In the genomic region with DNA sequence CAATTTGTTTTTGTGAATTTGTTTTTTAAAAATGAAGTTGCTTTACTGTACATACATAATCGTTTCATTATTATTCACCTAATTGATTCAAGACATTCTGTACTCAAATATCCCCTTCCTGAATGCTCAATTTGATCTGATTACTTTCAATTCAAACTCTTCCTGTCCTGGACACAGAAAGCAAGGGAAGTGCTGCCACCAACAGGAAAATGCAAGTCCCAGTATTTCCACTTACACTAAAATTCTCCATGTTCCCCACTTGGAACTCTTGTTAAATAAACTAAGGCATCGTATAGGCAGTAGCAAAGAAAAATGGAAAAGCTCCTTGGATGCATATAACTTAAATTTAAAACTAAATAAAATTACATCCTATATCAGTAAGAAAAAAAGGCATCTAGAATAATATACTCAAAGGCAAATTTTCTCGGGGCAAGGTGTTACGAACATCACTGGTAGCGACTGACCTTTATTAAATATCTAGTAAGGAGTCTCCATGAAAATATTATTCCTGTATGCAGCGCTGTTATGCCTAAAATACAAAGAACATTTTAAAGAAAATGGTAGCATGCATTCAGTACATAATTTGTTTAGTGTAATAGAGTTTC, we compare ENCODE assay signal across 9 cellular contexts.
DNase-seq lines count a peak whose midpoint lies in the region; ATAC-seq and TF ChIP-seq lines count a peak whose summit lies in the region.
"Had no signal": no experiment of that assay in that cellular context is flagged by ENCODE, and none has a peak within 500 bp of the region (broad histone marks: within the 10 kb centered on the region; RNA-seq: fewer than 3 reads in every experiment).

No MANE protein-coding gene starts in this region.

- no peak overlapping the region for H3K14ac ChIP-seq in H9 (ENCODE audit: insufficient read depth, low read length)

- H3K23ac ChIP-seq in H9 (ENCODE audit: insufficient read length, low read depth, low read length), result no peak overlapping the region

- H3T11ph ChIP-seq in H9 (ENCODE audit: low read length), result no peak overlapping the region

- H2BK120ac ChIP-seq in H9 (ENCODE audit: low read depth, low read length, poor library complexity, severe bottlenecking), result no peak overlapping the region

- BruUV-seq in A673 (replicated peaks; lab: Mats Ljungman, UMichigan) (no TSS peak), Panc1 (replicated peaks; lab: Mats Ljungman, UMichigan) (no TSS peak)

- H3K79me1 ChIP-seq in H9 (ENCODE audit: insufficient read depth, low read depth, low read length, poor library complexity, severe bottlenecking), result no peaks in the 10 kb centered on the region

- H3K9me3 Mint-ChIP-seq in H9, result no peaks in the 10 kb centered on the region
- H3K9me3 Mint-ChIP-seq in activated CD4-positive, alpha-beta T cell treated with anti-CD3 and anti-CD28 coated beads, Interleukin-2, amount 10 ng/mL, durations not matched to agents 7 days and 5 days, result no peaks in the 10 kb centered on the region

- no peak overlapping the region for H3K27ac Mint-ChIP-seq in H9
- no peak overlapping the region for H3K27ac Mint-ChIP-seq in activated CD4-positive, alpha-beta T cell treated with anti-CD3 and anti-CD28 coated beads, Interleukin-2, amount 10 ng/mL, durations not matched to agents 7 days and 5 days

- TF ChIP-seq CTCF in A673 (conservative IDR thresholded peaks at IDR 0.05; ENCODE audit: low read depth, low read length) (peak; percentile 90), H9 (conservative IDR thresholded peaks at IDR 0.05) (peak; percentile 77), Panc1 (IDR thresholded peaks at IDR 0.05) (peak; percentile 71; the same call in 1 of the 2 replicates), foreskin keratinocyte (conservative IDR thresholded peaks at IDR 0.05) (peak; percentile 71)

- H3K4me1 Mint-ChIP-seq in H9, result peaks cover 8 to 9% of the 10 kb centered on the region in 2 experiments
- no peaks in the 10 kb centered on the region for H3K4me1 Mint-ChIP-seq in activated CD4-positive, alpha-beta T cell treated with anti-CD3 and anti-CD28 coated beads, Interleukin-2, amount 10 ng/mL, durations not matched to agents 7 days and 5 days

- DNase-seq in A673 (ENCODE audit: low spot score) (peak; percentile 84), H9 (no peak), Panc1 (ENCODE audit: low read depth, low spot score) (peak; percentile 17), foreskin keratinocyte (peak in 1 of 2 donors; percentile 18), NCI-H2029 (lab: John Stamatoyannopoulos, UW) (no peak)
- DNase-seq in activated CD4-positive, alpha-beta T cell treated with anti-CD3 and anti-CD28 coated beads, Interleukin-2, amount 10 ng/mL, durations not matched to agents 7 days and 5 days, result no peak
- DNase-seq: NCI-H1436 treated with DMSO at 0.1 percent for 48 hours had no signal

- no peaks in the 10 kb centered on the region for H3K23me2 ChIP-seq in H9 (ENCODE audit: insufficient read length, low read depth, low read length, poor library complexity, severe bottlenecking)

- ATAC-seq in Panc1, result 0 out of 2 replicates have a peak, but pooled peaks have one; percentile 75
- no peak for ATAC-seq in foreskin keratinocyte
- no peak for ATAC-seq in HG02852 (IDR thresholded peaks at IDR 0.05; ENCODE audit: unreplicated experiment)
- ATAC-seq in HG03039 (IDR thresholded peaks at IDR 0.05; ENCODE audit: unreplicated experiment), result no peak

- H3K27me3 ChIP-seq in A673 (replicated peaks; ENCODE audit: insufficient read depth, low read depth, low read length, poor library complexity) (no peaks in the 10 kb centered on the region), H9 (ENCODE audit: insufficient read depth, low read length) (no peaks in the 10 kb centered on the region), Panc1 (ENCODE audit: control insufficient read depth, insufficient read depth, low read length) (peaks cover 13% of the 10 kb centered on the region), foreskin keratinocyte (peaks cover 12% of the 10 kb centered on the region)

- CTCF ChIA-PET in A673 (lab: Charles Lee), result interaction anchor here (0.5 to 1.8 kb wide), 4 partner anchors 150 to 612 kb away, joined by 3 to 14 read pairs (median 8); no protein-coding TSS in a partner anchor
- CTCF ChIA-PET in Panc1 (lab: Charles Lee), result interaction anchor here (1.0 kb wide), 1 partner anchor 174 kb away, joined by 3 read pairs; no protein-coding TSS in a partner anchor
- CTCF ChIA-PET in activated CD4-positive, alpha-beta T cell treated with anti-CD3 and anti-CD28 coated beads, Interleukin-2, amount 10 ng/mL, durations not matched to agents 7 days and 5 days (lab: Charles Lee), result no interaction called here

- H3K4me2 ChIP-seq in H9 (ENCODE audit: insufficient read depth, insufficient read length, low read length), result no peak overlapping the region

- H2BK12ac ChIP-seq in H9 (ENCODE audit: insufficient read length, low read depth, low read length), result no peak overlapping the region

- H3K4me1 ChIP-seq in A673 (ENCODE audit: insufficient read depth, low read length, poor library complexity, severe bottlenecking) (peaks cover 5% of the 10 kb centered on the region), H9 (ENCODE audit: insufficient read depth, low read length) (no peaks in the 10 kb centered on the region), Panc1 (ENCODE audit: control insufficient read depth, insufficient read depth, low read length) (no peaks in the 10 kb centered on the region), foreskin keratinocyte (no peaks in the 10 kb centered on the region)

- H3K27me3 Mint-ChIP-seq in H9 (ENCODE audit: low read depth), result no peaks in the 10 kb centered on the region
- peaks cover 11% of the 10 kb centered on the region for H3K27me3 Mint-ChIP-seq in activated CD4-positive, alpha-beta T cell treated with anti-CD3 and anti-CD28 coated beads, Interleukin-2, amount 10 ng/mL, durations not matched to agents 7 days and 5 days

- no peak overlapping the region for H3K27ac ChIP-seq in A673 (ENCODE audit: low read depth, low read length, poor library complexity, severe bottlenecking)
- no peak overlapping the region for H3K27ac ChIP-seq in H9 (ENCODE audit: insufficient read length, low read depth, low read length)
- no peak overlapping the region for H3K27ac ChIP-seq in Panc1 (ENCODE audit: low read length)
- no peak overlapping the region for H3K27ac ChIP-seq in foreskin keratinocyte

- no peak overlapping the region for H2AK5ac ChIP-seq in H9 (ENCODE audit: insufficient read length, low read length)

- WGBS in H9 (ENCODE audit: extremely low coverage, insufficient read length, low lambda C conversion rate), result no CpG with 5 or more reads among the region's 6 CpGs

- no peak overlapping the region for H3K4ac ChIP-seq in H9 (ENCODE audit: low read depth, low read length)

- H4K20me1 ChIP-seq in H9 (ENCODE audit: control insufficient read depth, insufficient read depth, insufficient read length), result no peaks in the 10 kb centered on the region

- H4K91ac ChIP-seq in H9 (ENCODE audit: insufficient read length, low read depth, low read length), result no peak overlapping the region

- no peaks in the 10 kb centered on the region for H3K36me3 Mint-ChIP-seq in H9 (ENCODE audit: insufficient read depth in 1 of 3, low read depth in 3 of 3)
- H3K36me3 Mint-ChIP-seq in activated CD4-positive, alpha-beta T cell treated with anti-CD3 and anti-CD28 coated beads, Interleukin-2, amount 10 ng/mL, durations not matched to agents 7 days and 5 days (ENCODE audit: low read depth), result no peaks in the 10 kb centered on the region

- no peak overlapping the region for H4K8ac ChIP-seq in H9 (replicated peaks; ENCODE audit: insufficient read length, low read depth, low read length)

- no peak overlapping the region for H3K4me3 Mint-ChIP-seq in H9
- no peak overlapping the region for H3K4me3 Mint-ChIP-seq in activated CD4-positive, alpha-beta T cell treated with anti-CD3 and anti-CD28 coated beads, Interleukin-2, amount 10 ng/mL, durations not matched to agents 7 days and 5 days

- no peak overlapping the region for H2BK15ac ChIP-seq in H9 (ENCODE audit: low read depth, low read length)

- POLR2A ChIA-PET in A673 (lab: Charles Lee; ENCODE audit: low non-redundant PET), result no interaction called here
- POLR2A ChIA-PET in Panc1 (lab: Charles Lee), result no interaction called here
- POLR2A ChIA-PET in activated CD4-positive, alpha-beta T cell treated with anti-CD3 and anti-CD28 coated beads, Interleukin-2, amount 10 ng/mL, durations not matched to agents 7 days and 5 days (lab: Charles Lee), result no interaction called here

- H3K36me3 ChIP-seq in A673 (ENCODE audit: insufficient read depth, low read length, poor library complexity, severe bottlenecking), result no peaks in the 10 kb centered on the region
- H3K36me3 ChIP-seq in Panc1 (ENCODE audit: control insufficient read depth, insufficient read depth, low read length), result no peaks in the 10 kb centered on the region; the same call in 1 of the 2 replicates

- H3K56ac ChIP-seq in H9 (ENCODE audit: insufficient read length, low read depth, low read length), result no peak overlapping the region

- H2BK5ac ChIP-seq in H9 (ENCODE audit: insufficient read length, low read length), result no peak overlapping the region

- no peak overlapping the region for H3K18ac ChIP-seq in H9 (ENCODE audit: insufficient read length, low read depth, low read length)

- H3K79me2 ChIP-seq in H9 (ENCODE audit: insufficient read depth, low read length), result no peaks in the 10 kb centered on the region

- no peak overlapping the region for H3K9ac ChIP-seq in H9 (ENCODE audit: extremely low read depth, insufficient read length, low read length)

- H2AFZ ChIP-seq in H9 (ENCODE audit: low read length), result no peak overlapping the region

- H3K9me3 ChIP-seq in A673 (ENCODE audit: low read depth, low read length, poor library complexity, severe bottlenecking), result no peaks in the 10 kb centered on the region
- no peaks in the 10 kb centered on the region for H3K9me3 ChIP-seq in H9 (ENCODE audit: control insufficient read depth, low read depth, low read length)
- no peaks in the 10 kb centered on the region for H3K9me3 ChIP-seq in Panc1 (ENCODE audit: control insufficient read depth, insufficient read depth, low read depth, low read length)

- H3K4me3 ChIP-seq in A673 (ENCODE audit: low read depth, low read length, poor library complexity, severe bottlenecking), result no peak overlapping the region
- no peak overlapping the region for H3K4me3 ChIP-seq in Panc1 (ENCODE audit: low read depth in 2 of 2, low read length in 2 of 2)

- intact Hi-C loops in A673 (cut with micrococcal nuclease; ENCODE audit: unreplicated experiment), result loop anchor here (2.0 to 5.0 kb wide), 4 partner anchors 150 to 1166 kb away; no protein-coding TSS in a partner anchor
- intact Hi-C loops in Panc1 (cut with micrococcal nuclease; ENCODE audit: unreplicated experiment), result loop anchor here (2.0 kb wide), 1 partner anchor 150 kb away; no protein-coding TSS in a partner anchor

- H4K5ac ChIP-seq in H9 (ENCODE audit: insufficient read length, low read depth, low read length), result no peak overlapping the region

- H2BK20ac ChIP-seq in H9 (ENCODE audit: low read depth, low read length, poor library complexity, severe bottlenecking), result no peak overlapping the region

- in situ Hi-C loops in Panc1 (cut with HindIII; ENCODE audit: low pct_unique_long_range_greater_than_20kb, low sequenced_read_pairs), result no loop called here

Comparison
In these comparisons a context has a peak if more than half of its experiments do, and no peak if none do; other contexts are left out.
1. DNase-seq: peak in A673 (single experiment) and Panc1 (single experiment); none in H9 (single experiment), NCI-H2029 (single experiment) and activated CD4-positive, alpha-beta T cell treated with anti-CD3 and anti-CD28 coated beads, Interleukin-2, amount 10 ng/mL, durations not matched to agents 7 days and 5 days (single experiment).
2. Peak in every context shown above with its lines, with median percentiles within 50 percentile points of each other: CTCF ChIP-seq.